ENCODE assay signal across 1 cellular context in genomic region chr12:2054091-2055018, GRCh38.
TF ChIP-seq lines count a peak whose summit lies in the region.

No MANE protein-coding gene starts in this region.

TF ChIP-seq in HEK293, 187 proteins besides CTCF, POLR2A, EP300 and RAD21 (continued from another document and continues in another):
- TF ChIP-seq BCL11B (tag by site-specific recombination; IDR thresholded peaks at IDR 0.05; ENCODE audit: low read depth) (peak; percentile 36; the same call in 1 of the 2 replicates), KLF9 (tag by site-specific recombination; IDR thresholded peaks at IDR 0.05; ENCODE audit: low read depth) (0 out of 2 replicates have a peak, but pooled peaks have one; percentile 40), PRDM1 (tag by site-specific recombination; IDR thresholded peaks at IDR 0.05) (peak; percentile 93), ZNF571 (tag by site-specific recombination; IDR thresholded peaks at IDR 0.05) (no peak), ZIC2 (tag by site-specific recombination; IDR thresholded peaks at IDR 0.05) (peak; percentile 77), ZBTB26 (tag by site-specific recombination; optimal IDR thresholded peaks at IDR 0.05) (peak; percentile 62), ZNF248 (tag by site-specific recombination; IDR thresholded peaks at IDR 0.05) (no peak), ZNF155 (tag by site-specific recombination; IDR thresholded peaks at IDR 0.05) (no peak), ZNF324 (tag by site-specific recombination; IDR thresholded peaks at IDR 0.05) (no peak), ZNF302 (tag by site-specific recombination; IDR thresholded peaks at IDR 0.05; ENCODE audit: low read depth) (no peak), ZNF585B (tag by site-specific recombination; IDR thresholded peaks at IDR 0.05) (no peak), ZBTB7A (tag by site-specific recombination; IDR thresholded peaks at IDR 0.05; ENCODE audit: low read depth) (no peak), ZNF664 (tag by site-specific recombination; IDR thresholded peaks at IDR 0.05) (no peak), ZNF596 (tag by site-specific recombination; IDR thresholded peaks at IDR 0.05) (no peak), ZNF140 (tag by site-specific recombination; IDR thresholded peaks at IDR 0.05) (no peak), ZNF362 (tag by site-specific recombination; IDR thresholded peaks at IDR 0.05) (no peak), ZEB2 (tag by site-specific recombination; IDR thresholded peaks at IDR 0.05) (peak; percentile 49; the same call in 1 of the 2 replicates), ZNF600 (tag by site-specific recombination; IDR thresholded peaks at IDR 0.05) (no peak), ZFP69B (tag by site-specific recombination; IDR thresholded peaks at IDR 0.05) (no peak), ZNF138 (tag by site-specific recombination; IDR thresholded peaks at IDR 0.05; ENCODE audit: borderline replicate concordance) (no peak), ZNF335 (tag by site-specific recombination; conservative IDR thresholded peaks at IDR 0.05) (peak; percentile 81), ZNF148 (tag by site-specific recombination; IDR thresholded peaks at IDR 0.05; ENCODE audit: borderline replicate concordance) (no peak), ZNF548 (tag by site-specific recombination; IDR thresholded peaks at IDR 0.05) (no peak), GLIS1 (tag by site-specific recombination; IDR thresholded peaks at IDR 0.05) (peak; percentile 27), ZNF18 (tag by site-specific recombination; IDR thresholded peaks at IDR 0.05) (no peak), ZNF449 (tag by site-specific recombination; IDR thresholded peaks at IDR 0.05) (peak; percentile 45; the same call in 1 of the 2 replicates), SETDB1 (IDR thresholded peaks at IDR 0.05; ENCODE audit: insufficient read length, low read length) (no peak), TRIM28 (IDR thresholded peaks at IDR 0.05; ENCODE audit: borderline replicate concordance, low read length) (no peak), ZNF211 (tag by site-specific recombination; IDR thresholded peaks at IDR 0.05; ENCODE audit: low read depth) (no peak), ZNF311 (tag by site-specific recombination; IDR thresholded peaks at IDR 0.05; ENCODE audit: borderline replicate concordance) (no peak), ZSCAN4 (tag by site-specific recombination; IDR thresholded peaks at IDR 0.05) (peak; percentile 35; the same call in 1 of the 2 replicates), GLIS2 (tag by site-specific recombination; IDR thresholded peaks at IDR 0.05) (peak; percentile 74), ZBTB6 (tag by site-specific recombination; IDR thresholded peaks at IDR 0.05) (no peak), ZNF223 (tag by site-specific recombination; IDR thresholded peaks at IDR 0.05) (no peak), HIC1 (tag by site-specific recombination; IDR thresholded peaks at IDR 0.05) (no peak), FEZF1 (tag by site-specific recombination; IDR thresholded peaks at IDR 0.05) (no peak), ZNF704 (tag by site-specific recombination; IDR thresholded peaks at IDR 0.05) (no peak), ZNF654 (tag by site-specific recombination; IDR thresholded peaks at IDR 0.05; ENCODE audit: low read depth) (no peak), ZXDB (tag by site-specific recombination; IDR thresholded peaks at IDR 0.05) (no peak), ZBTB49 (tag by site-specific recombination; IDR thresholded peaks at IDR 0.05; ENCODE audit: low read depth) (no peak), ZFHX2 (tag by site-specific recombination; conservative IDR thresholded peaks at IDR 0.05) (peak; percentile 100), ZNF398 (tag by site-specific recombination; IDR thresholded peaks at IDR 0.05) (peak; percentile 74), ZNF692 (tag by site-specific recombination; IDR thresholded peaks at IDR 0.05) (no peak)
